Comparison of ENCODE assay signal across 8 cellular contexts in the genomic region with DNA sequence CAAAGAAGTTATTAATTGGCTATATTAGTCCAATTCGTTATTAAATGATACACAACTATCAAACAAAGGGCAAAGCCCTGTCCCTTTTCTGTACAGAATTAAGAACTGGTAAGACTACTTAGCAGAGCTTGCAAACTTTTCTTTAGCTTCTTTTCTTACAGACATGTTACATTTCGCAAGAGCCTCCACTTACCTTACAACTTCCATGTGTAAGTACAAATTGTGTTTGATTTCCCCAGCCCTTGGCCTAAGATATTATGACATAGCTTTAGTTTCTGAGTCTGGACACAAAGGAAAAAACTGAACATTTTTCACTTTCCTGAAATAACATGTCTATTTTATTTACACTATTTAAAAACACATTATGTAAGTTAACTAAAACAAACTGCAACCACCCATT. TPM values are rescaled to one million over a fixed set of nuclear protein-coding genes. Genes with fewer than 3 reads are reported as not detected.
A peak's percentile ranks its signal among the peaks of the same experiment; 100 is the strongest.
DNase-seq lines count a peak whose midpoint lies in the region; ATAC-seq and TF ChIP-seq lines count a peak whose summit lies in the region.

No MANE protein-coding gene starts in this region.

- CTCF ChIA-PET in mammary epithelial cell (lab: Charles Lee; ENCODE audit: low non-redundant PET) = no interaction called here

- H3K4me1 Mint-ChIP-seq in stimulated activated naive CD8-positive, alpha-beta T cell treated with anti-CD3 and anti-CD28 coated beads, Interleukin-15, Interleukin-2, amounts not matched to agents 100 ng/mL and 50 ng/mL, for 24 hours (ENCODE audit: low read depth) = peaks cover 52% of the 10 kb centered on the region

- H3K79me2 ChIP-seq in mammary epithelial cell (ENCODE audit: insufficient read depth, low read length) = peaks cover 57% of the 10 kb centered on the region

- peak overlapping the region; percentile 80 for H3K9ac ChIP-seq in mammary epithelial cell (ENCODE audit: insufficient read depth, low read length)
- peak overlapping the region; percentile 93 for H3K9ac ChIP-seq in mucosa of stomach (ENCODE audit: low read length)

- H3K9me3 Mint-ChIP-seq in stimulated activated naive CD8-positive, alpha-beta T cell treated with anti-CD3 and anti-CD28 coated beads, Interleukin-15, Interleukin-2, amounts not matched to agents 100 ng/mL and 50 ng/mL, for 24 hours = no peaks in the 10 kb centered on the region

- intact Hi-C loops in mammary epithelial cell (cut with micrococcal nuclease) = no loop called here

- peak overlapping the region; percentile 77 to 86 (median 83) for H3K4me3 ChIP-seq in mammary epithelial cell (replicated peaks in 1 of 3; ENCODE audit: insufficient read depth in 1 of 3, low read depth in 2 of 3, low read length in 3 of 3)
- H3K4me3 ChIP-seq in mucosa of stomach (ENCODE audit: low read length) = peak overlapping the region; percentile 88

- H3K9me3 ChIP-seq in mammary epithelial cell (replicated peaks; ENCODE audit: insufficient read depth, low read length) (no peaks in the 10 kb centered on the region), mucosa of stomach (ENCODE audit: control insufficient read depth, low read length) (no peaks in the 10 kb centered on the region)

- H3K27me3 ChIP-seq in mammary epithelial cell (ENCODE audit: insufficient read depth, low read length) (no peaks in the 10 kb centered on the region), mucosa of stomach (ENCODE audit: control insufficient read depth, insufficient read depth, low read length) (no peaks in the 10 kb centered on the region)

- H3K4me1 ChIP-seq in mammary epithelial cell (ENCODE audit: insufficient read depth, low read length) (peaks cover 18% of the 10 kb centered on the region), mucosa of stomach (ENCODE audit: control insufficient read depth, insufficient read depth, low read length) (peaks cover 8% of the 10 kb centered on the region)

- no peaks in the 10 kb centered on the region for H3K27me3 Mint-ChIP-seq in stimulated activated naive CD8-positive, alpha-beta T cell treated with anti-CD3 and anti-CD28 coated beads, Interleukin-15, Interleukin-2, amounts not matched to agents 100 ng/mL and 50 ng/mL, for 24 hours

- H3K4me2 ChIP-seq in mammary epithelial cell (ENCODE audit: insufficient read depth, low read depth, low read length) = peak overlapping the region; percentile 88

- 0% methylated on average over 2 of the region's 2 CpGs for WGBS in mammary epithelial cell (ENCODE audit: low coverage, missing lambda C conversion rate)

- peak overlapping the region; percentile 93 for H3K4me3 Mint-ChIP-seq in stimulated activated naive CD8-positive, alpha-beta T cell treated with anti-CD3 and anti-CD28 coated beads, Interleukin-15, Interleukin-2, amounts not matched to agents 100 ng/mL and 50 ng/mL, for 24 hours

- no TSS peak for BruUV-seq in mammary epithelial cell (replicated peaks; lab: Mats Ljungman, UMichigan)

- no peak for TF ChIP-seq CTCF in mammary epithelial cell (conservative IDR thresholded peaks at IDR 0.05 in 1 of 2, IDR thresholded peaks at IDR 0.05 in 1 of 2; ENCODE audit: extremely low read depth in 1 of 2, insufficient read depth in 1 of 2, low read depth in 1 of 2, low read length in 2 of 2)

- peaks cover 9% of the 10 kb centered on the region for H3K36me3 Mint-ChIP-seq in stimulated activated naive CD8-positive, alpha-beta T cell treated with anti-CD3 and anti-CD28 coated beads, Interleukin-15, Interleukin-2, amounts not matched to agents 100 ng/mL and 50 ng/mL, for 24 hours (ENCODE audit: low read depth)

- dilution Hi-C loops in mammary epithelial cell (cut with HindIII; ENCODE audit: low sequenced_read_pairs) = no loop called here

- H3K27ac ChIP-seq in mammary epithelial cell (ENCODE audit: insufficient read depth, low read depth, low read length) = peak overlapping the region; percentile 96

- no peaks in the 10 kb centered on the region for H4K20me1 ChIP-seq in mammary epithelial cell (ENCODE audit: insufficient read depth, low read length)

- no peak for DNase-seq in stimulated activated naive CD8-positive, alpha-beta T cell treated with anti-CD3 and anti-CD28 coated beads, Interleukin-15, Interleukin-2, amounts not matched to agents 100 U/mL and 50 U/mL, for 24 hours
- DNase-seq in mammary epithelial cell (no peak), NCI-H1694 treated with DMSO at 0.1 percent for 48 hours (lab: John Stamatoyannopoulos, UW) (no peak), DMS79 treated with DMSO at 0.1 percent for 48 hours (lab: John Stamatoyannopoulos, UW) (no peak)

- in situ Hi-C loops in mammary epithelial cell (cut with MboI; ENCODE audit: low sequenced_read_pairs in 2 of 2) = loop anchor here in 1 of 2 donors (10.0 kb wide), 1 partner anchor 50 kb away; a partner anchor contains a TSS

- H3K36me3 ChIP-seq in mammary epithelial cell (ENCODE audit: insufficient read depth, low read length) = no peaks in the 10 kb centered on the region
- no peaks in the 10 kb centered on the region for H3K36me3 ChIP-seq in mucosa of stomach (ENCODE audit: control insufficient read depth, insufficient read depth, low read length)

- ATAC-seq in stimulated activated naive CD8-positive, alpha-beta T cell treated with anti-CD3 and anti-CD28 coated beads, Interleukin-15, Interleukin-2, amounts not matched to agents 100 U/mL and 50 U/mL, for 24 hours = no peak
- ATAC-seq in GM21576 (IDR thresholded peaks at IDR 0.05; ENCODE audit: unreplicated experiment) (no peak), HG02973 (IDR thresholded peaks at IDR 0.05; ENCODE audit: unreplicated experiment) (no peak)

- no peak overlapping the region for H3K27ac Mint-ChIP-seq in stimulated activated naive CD8-positive, alpha-beta T cell treated with anti-CD3 and anti-CD28 coated beads, Interleukin-15, Interleukin-2, amounts not matched to agents 100 ng/mL and 50 ng/mL, for 24 hours

- no peak overlapping the region for H2AFZ ChIP-seq in mammary epithelial cell (ENCODE audit: low read depth, low read length)

RNA-seq across cellular contexts. Expression of a gene that starts 1.7 kb away (rescaled TPM):
- 10 to 100 TPM; 11.2 to 26.5 TPM for total RNA-seq in mammary epithelial cell
- polyA plus RNA-seq in mammary epithelial cell = 16.4 TPM
- 68.1 TPM for polyA minus RNA-seq in mammary epithelial cell

RNA-seq across cellular contexts. Expression of a gene that starts 51.4 kb away (rescaled TPM):
- total RNA-seq in mammary epithelial cell = 100 to 1,000 TPM in 1 of 2 donors, 10 to 100 TPM in 1; 47.2 to 140 TPM
- polyA plus RNA-seq in mammary epithelial cell = 253 TPM
- 356 TPM for polyA minus RNA-seq in mammary epithelial cell
